In the genomic region with DNA sequence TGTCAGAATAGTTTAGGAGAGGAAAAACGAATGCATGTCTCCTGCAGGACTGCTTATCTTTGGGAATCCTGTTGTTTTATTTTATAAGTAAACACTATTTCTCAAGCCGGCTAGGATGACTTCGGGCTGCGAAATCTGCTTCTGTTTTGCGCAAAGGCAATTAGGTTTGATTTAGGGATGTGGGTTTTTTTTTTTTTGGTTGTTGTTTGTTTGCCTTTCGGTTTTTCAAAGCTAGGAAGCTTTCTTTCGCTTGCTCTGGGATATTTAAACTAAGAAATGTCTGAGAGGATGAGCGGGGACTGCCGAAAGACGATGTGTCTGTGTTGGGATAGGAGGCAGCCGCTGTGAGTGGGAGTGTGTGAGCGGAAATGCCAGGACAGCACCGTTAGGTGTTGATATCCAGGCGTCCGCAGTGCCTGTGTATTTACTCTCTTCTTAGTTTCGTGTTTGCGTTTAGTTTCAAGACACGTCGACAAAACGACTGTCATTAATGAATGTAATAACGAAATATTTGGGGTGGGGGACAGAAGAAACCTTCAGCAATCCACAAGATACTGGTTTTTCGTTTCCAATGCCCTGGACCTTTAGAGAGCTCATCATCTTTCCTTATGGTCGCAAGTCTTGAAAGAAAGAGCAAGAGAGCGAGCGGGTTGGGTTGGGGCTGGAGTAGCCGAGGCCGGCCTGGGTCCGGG, we compare ENCODE assay signal across 9 cellular contexts. TPM values are rescaled to one million over a fixed set of nuclear protein-coding genes. Genes with fewer than 3 reads are reported as not detected.
DNase-seq lines count a peak whose midpoint lies in the region; ATAC-seq lines count a peak whose summit lies in the region.
"Had no signal": no experiment of that assay in that cellular context is flagged by ENCODE, and none has a peak within 500 bp of the region (broad histone marks: within the 10 kb centered on the region; RNA-seq: fewer than 3 reads in every experiment).

No MANE protein-coding gene starts in this region.

- H3K4me1 Mint-ChIP-seq in activated naive CD8-positive, alpha-beta T cell treated with anti-CD3 and anti-CD28 coated beads, Interleukin-2, amount 50 U/mL, for 24 hours, result peaks cover 55% of the 10 kb centered on the region
- H3K4me1 Mint-ChIP-seq in natural killer cell treated with Interleukin-12 subunit alpha and Interleukin-12 subunit beta and Interleukin-15 and Interleukin-18, amount 100 ng/mL, for 72 hours (ENCODE audit: low read depth in 2 of 2), result peaks cover 51 to 53% of the 10 kb centered on the region in 2 donors

- H3K27me3 Mint-ChIP-seq in activated naive CD8-positive, alpha-beta T cell treated with anti-CD3 and anti-CD28 coated beads, Interleukin-2, amount 50 U/mL, for 24 hours, result peaks cover 85% of the 10 kb centered on the region
- peaks cover 54 to 61% of the 10 kb centered on the region in 2 donors for H3K27me3 Mint-ChIP-seq in natural killer cell treated with Interleukin-12 subunit alpha and Interleukin-12 subunit beta and Interleukin-15 and Interleukin-18, amount 100 ng/mL, for 72 hours

- H3K9me3 Mint-ChIP-seq in activated naive CD8-positive, alpha-beta T cell treated with anti-CD3 and anti-CD28 coated beads, Interleukin-2, amount 50 U/mL, for 24 hours, result no peaks in the 10 kb centered on the region
- no peaks in the 10 kb centered on the region for H3K9me3 Mint-ChIP-seq in natural killer cell treated with Interleukin-12 subunit alpha and Interleukin-12 subunit beta and Interleukin-15 and Interleukin-18, amount 100 ng/mL, for 72 hours

- H3K27ac Mint-ChIP-seq in activated naive CD8-positive, alpha-beta T cell treated with anti-CD3 and anti-CD28 coated beads, Interleukin-2, amount 50 U/mL, for 24 hours, result peak overlapping the region; percentile 23
- peak overlapping the region; percentile 20 to 73 for H3K27ac Mint-ChIP-seq in natural killer cell treated with Interleukin-12 subunit alpha and Interleukin-12 subunit beta and Interleukin-15 and Interleukin-18, amount 100 ng/mL, for 72 hours

- intact Hi-C loops in left cardiac atrium (cut with DNase I), result no loop called here

- no peaks in the 10 kb centered on the region for H3K36me3 Mint-ChIP-seq in activated naive CD8-positive, alpha-beta T cell treated with anti-CD3 and anti-CD28 coated beads, Interleukin-2, amount 50 U/mL, for 24 hours (ENCODE audit: low read depth)
- peaks cover 9% of the 10 kb centered on the region for H3K36me3 Mint-ChIP-seq in natural killer cell treated with Interleukin-12 subunit alpha and Interleukin-12 subunit beta and Interleukin-15 and Interleukin-18, amount 100 ng/mL, for 72 hours

- peak overlapping the region; percentile 69 for H3K4me3 Mint-ChIP-seq in activated naive CD8-positive, alpha-beta T cell treated with anti-CD3 and anti-CD28 coated beads, Interleukin-2, amount 50 U/mL, for 24 hours
- H3K4me3 Mint-ChIP-seq in natural killer cell treated with Interleukin-12 subunit alpha and Interleukin-12 subunit beta and Interleukin-15 and Interleukin-18, amount 100 ng/mL, for 72 hours, result peak overlapping the region; percentile 93

- DNase-seq in Daoy (ENCODE audit: low read depth) (peak; percentile 63), KG1 (lab: John Stamatoyannopoulos, UW) (peak; percentile 20), left cardiac atrium (no peak), LoVo (ENCODE audit: low spot score) (no peak)
- no peak for DNase-seq in activated naive CD8-positive, alpha-beta T cell treated with anti-CD3 and anti-CD28 coated beads, Interleukin-2, amount 50 U/mL, for 24 hours
- DNase-seq in natural killer cell treated with Interleukin-12 subunit alpha and Interleukin-12 subunit beta and Interleukin-15 and Interleukin-18, amount 100 ng/mL, for 72 hours (ENCODE audit: low spot score), result no peak
- DNase-seq in activated effector memory CD4-positive, alpha-beta T cell treated with anti-CD3 and anti-CD28 coated beads, Interleukin-2, amount 50 U/mL, for 16 hours, result no peak

- ATAC-seq in activated naive CD8-positive, alpha-beta T cell treated with anti-CD3 and anti-CD28 coated beads, Interleukin-2, amount 50 U/mL, for 24 hours, result no peak
- ATAC-seq in natural killer cell treated with Interleukin-12 subunit alpha and Interleukin-12 subunit beta and Interleukin-15 and Interleukin-18, amount 100 ng/mL, for 72 hours, result no peak
- no peak for ATAC-seq in GM19395 (IDR thresholded peaks at IDR 0.05; ENCODE audit: unreplicated experiment)
- ATAC-seq in left cardiac atrium, result no peak
- ATAC-seq: Panc1 had no signal

RNA-seq across cellular contexts. Expression of gene ISL2, which starts 0.6 kb away (rescaled TPM):
- total RNA-seq in Daoy (2014; rRNA removed; shearing (Covaris generic)), result 3.2 and 5.0 TPM in 2 replicates
- 1 to 10 TPM in 1 of 2 donors, under 1 TPM in 1; 0.73 to 1.0 TPM for total RNA-seq in natural killer cell treated with Interleukin-12 subunit alpha and Interleukin-12 subunit beta and Interleukin-15 and Interleukin-18, amount 100 ng/mL, for 72 hours
- not detected for total RNA-seq in left cardiac atrium

RNA-seq across cellular contexts. Expression of gene ETFA, which starts 25.9 kb away (rescaled TPM):
- total RNA-seq in Daoy (2014; rRNA removed; shearing (Covaris generic)), result 104 and 110 TPM in 2 replicates
- total RNA-seq in natural killer cell treated with Interleukin-12 subunit alpha and Interleukin-12 subunit beta and Interleukin-15 and Interleukin-18, amount 100 ng/mL, for 72 hours, result 100 to 1,000 TPM; 120 to 160 TPM
- total RNA-seq in left cardiac atrium, result 100 to 1,000 TPM; 265 to 268 TPM

Comparison
In these comparisons a context has a peak if more than half of its experiments do, and no peak if none do; other contexts are left out.
1. DNase-seq: peak in Daoy (single experiment) and KG1 (single experiment); none in activated naive CD8-positive, alpha-beta T cell treated with anti-CD3 and anti-CD28 coated beads, Interleukin-2, amount 50 U/mL, for 24 hours (single experiment), natural killer cell treated with Interleukin-12 subunit alpha and Interleukin-12 subunit beta and Interleukin-15 and Interleukin-18, amount 100 ng/mL, for 72 hours (single experiment), activated effector memory CD4-positive, alpha-beta T cell treated with anti-CD3 and anti-CD28 coated beads, Interleukin-2, amount 50 U/mL, for 16 hours (single experiment), left cardiac atrium (single experiment) and LoVo (single experiment).